In genomic region chr1:155167166-155168104, GRCh38 we compare ENCODE assay signal across 1 cellular context.
TF ChIP-seq lines count a peak whose summit lies in the region.

No MANE protein-coding gene starts in this region.

TF ChIP-seq in K562, 482 proteins besides CTCF, POLR2A, EP300 and RAD21 (continues in another document):
- TF ChIP-seq TARDBP (IDR thresholded peaks at IDR 0.05) (0 out of 2 replicates have a peak, but pooled peaks have one; percentile 38), VEZF1 (CRISPR knock-in tag; IDR thresholded peaks at IDR 0.05) (peak; percentile 77), UBTF (IDR thresholded peaks at IDR 0.05; ENCODE audit: borderline replicate concordance in 1 of 2, low read depth in 2 of 2, low read length in 2 of 2) (peak; percentile 75 to 94; a peak in 3 of 4 replicates), TBP (optimal IDR thresholded peaks at IDR 0.05; ENCODE audit: low read depth, low read length) (peak; percentile 44), ATF7 (IDR thresholded peaks at IDR 0.05) (0 out of 2 replicates have a peak, but pooled peaks have one; percentile 35), MAZ (CRISPR knock-in tag; conservative IDR thresholded peaks at IDR 0.05 in 1 of 2, IDR thresholded peaks at IDR 0.05 in 1 of 2) (peak; percentile 53 to 72; a peak in 3 of 4 replicates), XRCC5 (IDR thresholded peaks at IDR 0.05; ENCODE audit: low read depth, low read length) (peak; percentile 65; the same call in 1 of the 2 replicates), ZNF280B (CRISPR knock-in tag; IDR thresholded peaks at IDR 0.05) (no peak), CREB1 (IDR thresholded peaks at IDR 0.05) (0 out of 2 replicates have a peak, but pooled peaks have one; percentile 25), CREB1 (CRISPR knock-in tag; IDR thresholded peaks at IDR 0.05) (peak; percentile 1; the same call in 1 of the 2 replicates), TCF3 (CRISPR knock-in tag; IDR thresholded peaks at IDR 0.05) (peak; percentile 33; the same call in 1 of the 2 replicates), ETV6 (IDR thresholded peaks at IDR 0.05; ENCODE audit: borderline replicate concordance in 1 of 2, low read depth in 2 of 2, low read length in 1 of 2) (no peak), ETV6 (CRISPR knock-in tag; IDR thresholded peaks at IDR 0.05; ENCODE audit: borderline replicate concordance) (no peak), MYBL2 (IDR thresholded peaks at IDR 0.05; ENCODE audit: low read depth) (no peak), MYBL2 (CRISPR knock-in tag; IDR thresholded peaks at IDR 0.05; ENCODE audit: borderline replicate concordance) (no peak), HNRNPLL (IDR thresholded peaks at IDR 0.05; ENCODE audit: low read depth, low read length, poor library complexity, severe bottlenecking) (peak; percentile 58), ZHX1 (conservative IDR thresholded peaks at IDR 0.05; ENCODE audit: low read length) (0 out of 2 replicates have a peak, but pooled peaks have one; percentile 35), BCOR (IDR thresholded peaks at IDR 0.05) (peak; percentile 10; the same call in 1 of the 2 replicates), RHOXF2B (CRISPR knock-in tag; conservative IDR thresholded peaks at IDR 0.05) (no peak), MYC (IDR thresholded peaks at IDR 0.05; ENCODE audit: low read depth, low read length) (0 out of 2 replicates have a peak, but pooled peaks have one; percentile 41), MYC (CRISPR knock-in tag; IDR thresholded peaks at IDR 0.05; ENCODE audit: borderline replicate concordance, low read depth) (no peak), ZFP36 (IDR thresholded peaks at IDR 0.05; ENCODE audit: low read depth, low read length, partially characterized antibody) (peak; percentile 51), ARID2 (IDR thresholded peaks at IDR 0.05) (peak; percentile 85), FUS (optimal IDR thresholded peaks at IDR 0.05; ENCODE audit: low read depth, low read length) (no peak), NRF1 (conservative IDR thresholded peaks at IDR 0.05 in 1 of 2, IDR thresholded peaks at IDR 0.05 in 1 of 2) (peak in 1 of 2 experiments; percentile 27; a peak in 1 of 4 replicates), KDM1A (IDR thresholded peaks at IDR 0.05) (0 out of 4 replicates have a peak, but pooled peaks of 1 of the 2 experiments have one; percentile 5)
- TF ChIP-seq, protein P1, sequence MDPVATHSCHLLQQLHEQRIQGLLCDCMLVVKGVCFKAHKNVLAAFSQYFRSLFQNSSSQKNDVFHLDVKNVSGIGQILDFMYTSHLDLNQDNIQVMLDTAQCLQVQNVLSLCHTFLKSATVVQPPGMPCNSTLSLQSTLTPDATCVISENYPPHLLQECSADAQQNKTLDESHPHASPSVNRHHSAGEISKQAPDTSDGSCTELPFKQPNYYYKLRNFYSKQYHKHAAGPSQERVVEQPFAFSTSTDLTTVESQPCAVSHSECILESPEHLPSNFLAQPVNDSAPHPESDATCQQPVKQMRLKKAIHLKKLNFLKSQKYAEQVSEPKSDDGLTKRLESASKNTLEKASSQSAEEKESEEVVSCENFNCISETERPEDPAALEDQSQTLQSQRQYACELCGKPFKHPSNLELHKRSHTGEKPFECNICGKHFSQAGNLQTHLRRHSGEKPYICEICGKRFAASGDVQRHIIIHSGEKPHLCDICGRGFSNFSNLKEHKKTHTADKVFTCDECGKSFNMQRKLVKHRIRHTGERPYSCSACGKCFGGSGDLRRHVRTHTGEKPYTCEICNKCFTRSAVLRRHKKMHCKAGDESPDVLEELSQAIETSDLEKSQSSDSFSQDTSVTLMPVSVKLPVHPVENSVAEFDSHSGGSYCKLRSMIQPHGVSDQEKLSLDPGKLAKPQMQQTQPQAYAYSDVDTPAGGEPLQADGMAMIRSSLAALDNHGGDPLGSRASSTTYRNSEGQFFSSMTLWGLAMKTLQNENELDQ (CRISPR knock-in tag; IDR thresholded peaks at IDR 0.05; ENCODE audit: borderline replicate concordance) = no peak
- TF ChIP-seq, protein P2, sequence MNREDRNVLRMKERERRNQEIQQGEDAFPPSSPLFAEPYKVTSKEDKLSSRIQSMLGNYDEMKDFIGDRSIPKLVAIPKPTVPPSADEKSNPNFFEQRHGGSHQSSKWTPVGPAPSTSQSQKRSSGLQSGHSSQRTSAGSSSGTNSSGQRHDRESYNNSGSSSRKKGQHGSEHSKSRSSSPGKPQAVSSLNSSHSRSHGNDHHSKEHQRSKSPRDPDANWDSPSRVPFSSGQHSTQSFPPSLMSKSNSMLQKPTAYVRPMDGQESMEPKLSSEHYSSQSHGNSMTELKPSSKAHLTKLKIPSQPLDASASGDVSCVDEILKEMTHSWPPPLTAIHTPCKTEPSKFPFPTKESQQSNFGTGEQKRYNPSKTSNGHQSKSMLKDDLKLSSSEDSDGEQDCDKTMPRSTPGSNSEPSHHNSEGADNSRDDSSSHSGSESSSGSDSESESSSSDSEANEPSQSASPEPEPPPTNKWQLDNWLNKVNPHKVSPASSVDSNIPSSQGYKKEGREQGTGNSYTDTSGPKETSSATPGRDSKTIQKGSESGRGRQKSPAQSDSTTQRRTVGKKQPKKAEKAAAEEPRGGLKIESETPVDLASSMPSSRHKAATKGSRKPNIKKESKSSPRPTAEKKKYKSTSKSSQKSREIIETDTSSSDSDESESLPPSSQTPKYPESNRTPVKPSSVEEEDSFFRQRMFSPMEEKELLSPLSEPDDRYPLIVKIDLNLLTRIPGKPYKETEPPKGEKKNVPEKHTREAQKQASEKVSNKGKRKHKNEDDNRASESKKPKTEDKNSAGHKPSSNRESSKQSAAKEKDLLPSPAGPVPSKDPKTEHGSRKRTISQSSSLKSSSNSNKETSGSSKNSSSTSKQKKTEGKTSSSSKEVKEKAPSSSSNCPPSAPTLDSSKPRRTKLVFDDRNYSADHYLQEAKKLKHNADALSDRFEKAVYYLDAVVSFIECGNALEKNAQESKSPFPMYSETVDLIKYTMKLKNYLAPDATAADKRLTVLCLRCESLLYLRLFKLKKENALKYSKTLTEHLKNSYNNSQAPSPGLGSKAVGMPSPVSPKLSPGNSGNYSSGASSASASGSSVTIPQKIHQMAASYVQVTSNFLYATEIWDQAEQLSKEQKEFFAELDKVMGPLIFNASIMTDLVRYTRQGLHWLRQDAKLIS (CRISPR knock-in tag; IDR thresholded peaks at IDR 0.05) = no peak
- TF ChIP-seq, protein P3, sequence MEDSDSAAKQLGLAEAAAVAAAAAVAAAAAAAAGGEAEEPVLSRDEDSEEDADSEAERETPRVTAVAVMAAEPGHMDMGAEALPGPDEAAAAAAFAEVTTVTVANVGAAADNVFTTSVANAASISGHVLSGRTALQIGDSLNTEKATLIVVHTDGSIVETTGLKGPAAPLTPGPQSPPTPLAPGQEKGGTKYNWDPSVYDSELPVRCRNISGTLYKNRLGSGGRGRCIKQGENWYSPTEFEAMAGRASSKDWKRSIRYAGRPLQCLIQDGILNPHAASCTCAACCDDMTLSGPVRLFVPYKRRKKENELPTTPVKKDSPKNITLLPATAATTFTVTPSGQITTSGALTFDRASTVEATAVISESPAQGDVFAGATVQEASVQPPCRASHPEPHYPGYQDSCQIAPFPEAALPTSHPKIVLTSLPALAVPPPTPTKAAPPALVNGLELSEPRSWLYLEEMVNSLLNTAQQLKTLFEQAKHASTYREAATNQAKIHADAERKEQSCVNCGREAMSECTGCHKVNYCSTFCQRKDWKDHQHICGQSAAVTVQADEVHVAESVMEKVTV (CRISPR knock-in tag; IDR thresholded peaks at IDR 0.05) = peak; percentile 95
- TF ChIP-seq, protein P4, sequence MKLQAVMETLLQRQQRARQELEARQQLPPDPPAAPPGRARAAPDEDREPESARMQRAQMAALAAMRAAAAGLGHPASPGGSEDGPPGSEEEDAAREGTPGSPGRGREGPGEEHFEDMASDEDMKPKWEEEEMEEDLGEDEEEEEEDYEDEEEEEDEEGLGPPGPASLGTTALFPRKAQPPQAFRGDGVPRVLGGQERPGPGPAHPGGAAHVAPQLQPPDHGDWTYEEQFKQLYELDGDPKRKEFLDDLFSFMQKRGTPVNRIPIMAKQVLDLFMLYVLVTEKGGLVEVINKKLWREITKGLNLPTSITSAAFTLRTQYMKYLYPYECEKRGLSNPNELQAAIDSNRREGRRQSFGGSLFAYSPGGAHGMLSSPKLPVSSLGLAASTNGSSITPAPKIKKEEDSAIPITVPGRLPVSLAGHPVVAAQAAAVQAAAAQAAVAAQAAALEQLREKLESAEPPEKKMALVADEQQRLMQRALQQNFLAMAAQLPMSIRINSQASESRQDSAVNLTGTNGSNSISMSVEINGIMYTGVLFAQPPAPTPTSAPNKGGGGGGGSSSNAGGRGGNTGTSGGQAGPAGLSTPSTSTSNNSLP (IDR thresholded peaks at IDR 0.05; ENCODE audit: borderline replicate concordance, low read depth, low read length) = no peak
